In genomic region chr1:247367786-247368342, GRCh38 we compare ENCODE assay signal across 17 cellular contexts. TPM values are rescaled to one million over a fixed set of nuclear protein-coding genes. Genes with fewer than 3 reads are reported as not detected.
DNase-seq lines count a peak whose midpoint lies in the region; ATAC-seq and FAIRE-seq lines count a peak whose summit lies in the region.
"Had no signal": no experiment of that assay in that cellular context is flagged by ENCODE, and none has a peak within 500 bp of the region (broad histone marks: within the 10 kb centered on the region; RNA-seq: fewer than 3 reads in every experiment).

No MANE protein-coding gene starts in this region.

- no peak overlapping the region for H3K18ac ChIP-seq in trophoblast cell (ENCODE audit: low read length)

- H2BK12ac ChIP-seq in trophoblast cell (ENCODE audit: low read length), result peak overlapping the region; percentile 43

- H4K91ac ChIP-seq in trophoblast cell (ENCODE audit: low read depth, low read length), result peak overlapping the region; percentile 43

- no peak overlapping the region for H3K4me2 ChIP-seq in GM23248 (ENCODE audit: unreplicated experiment)
- H3K4me2 ChIP-seq in trophoblast cell (ENCODE audit: low read length), result no peak overlapping the region

- no peak overlapping the region for H2AFZ ChIP-seq in GM23248
- no peak overlapping the region for H2AFZ ChIP-seq in trophoblast cell (ENCODE audit: insufficient read depth, low read length, poor library complexity)

- H3K9ac ChIP-seq in GM23248, result no peak overlapping the region
- H3K9ac ChIP-seq in trophoblast cell (ENCODE audit: low read length), result no peak overlapping the region

- 0 out of 2 replicates have a peak, but pooled peaks cover 11% of the 10 kb centered on the region for H3K4me1 ChIP-seq in GM23248 (ENCODE audit: insufficient read depth)
- H3K4me1 ChIP-seq in trophoblast cell (ENCODE audit: control insufficient read depth in 1 of 2, insufficient read depth in 2 of 2, low read length in 2 of 2), result peaks cover 5 to 12% of the 10 kb centered on the region in 2 experiments
- H3K4me1 ChIP-seq: thyroid gland had no signal

- H3K9me3 ChIP-seq in GM23248 (ENCODE audit: low read depth) (no peaks in the 10 kb centered on the region), trophoblast cell (ENCODE audit: insufficient read depth, low read depth, low read length) (peaks cover 4% of the 10 kb centered on the region)
- H3K9me3 ChIP-seq: heart left ventricle, thyroid gland had no signal

- H3K9me2 ChIP-seq in GM23248 (ENCODE audit: insufficient read depth), result no peaks in the 10 kb centered on the region

- H3K79me1 ChIP-seq in trophoblast cell (ENCODE audit: low read length), result peaks cover 22% of the 10 kb centered on the region

- DNase-seq in GM23248 (peak; percentile 21), RCC 7860 (ENCODE audit: low spot score) (peak; percentile 66), epithelial cell of prostate (ENCODE audit: low read depth, low spot score) (no peak), trophoblast cell (no peak), NCI-H146 (lab: John Stamatoyannopoulos, UW) (no peak), LoVo (ENCODE audit: low spot score) (no peak)
- DNase-seq: activated B cell treated with CpG ODN at 0.5 μM for 24 hours; activated gamma-delta T cell; CD4-positive, CD25-positive, alpha-beta regulatory T cell; NCI-H1417; NCI-H345; thyroid gland had no signal

- H3K79me2 ChIP-seq in GM23248 (ENCODE audit: insufficient read depth), result no peaks in the 10 kb centered on the region
- no peaks in the 10 kb centered on the region for H3K79me2 ChIP-seq in trophoblast cell (ENCODE audit: control insufficient read depth, insufficient read depth, low read length, poor library complexity)

- no peaks in the 10 kb centered on the region for H3K36me3 ChIP-seq in GM23248 (ENCODE audit: low read depth)
- no peaks in the 10 kb centered on the region for H3K36me3 ChIP-seq in trophoblast cell (ENCODE audit: control insufficient read depth in 1 of 2, insufficient read depth in 2 of 2, low read length in 2 of 2)
- H3K36me3 ChIP-seq: heart left ventricle, thyroid gland had no signal

- no peak for ATAC-seq in GM19455 (IDR thresholded peaks at IDR 0.05; ENCODE audit: unreplicated experiment)

- no peak overlapping the region for H3K4ac ChIP-seq in trophoblast cell (ENCODE audit: low read depth, low read length)

- WGBS in GM23248 (ENCODE audit: low coverage in 1 of 2, low lambda C conversion rate in 2 of 2, missing lambda C conversion rate in 2 of 2), 2 experiments, result 24 to 27% methylated on average over 4 of the region's 4 CpGs
- no CpG with 5 or more reads among the region's 4 CpGs for WGBS in trophoblast cell (ENCODE audit: extremely low coverage, insufficient coverage, insufficient read length)

- no peak for FAIRE-seq in RCC 7860 (lab: Jason Lieb, UNC)
- FAIRE-seq: G401.6 had no signal

- no peak overlapping the region for H4K12ac ChIP-seq in trophoblast cell (ENCODE audit: low read depth, low read length)

- no peak overlapping the region for H4K8ac ChIP-seq in trophoblast cell (ENCODE audit: low read depth, low read length)

- in situ Hi-C loops in GM23248 (cut with MboI), result no loop called here

- no peak overlapping the region for H3K4me3 ChIP-seq in GM23248
- H3K4me3 ChIP-seq in trophoblast cell (ENCODE audit: low read depth, low read length), result no peak overlapping the region
- H3K4me3 ChIP-seq: heart left ventricle, thyroid gland had no signal

- H2BK5ac ChIP-seq in trophoblast cell (ENCODE audit: low read depth, low read length, poor library complexity), result no peak overlapping the region

- H2BK120ac ChIP-seq in trophoblast cell (ENCODE audit: insufficient read depth, low read length, poor library complexity), result no peak overlapping the region

- H2AK5ac ChIP-seq in trophoblast cell (ENCODE audit: low read length), result no peak overlapping the region

- no peak overlapping the region for H3K14ac ChIP-seq in trophoblast cell (ENCODE audit: low read length)

- no peaks in the 10 kb centered on the region for H3F3A ChIP-seq in GM23248 (ENCODE audit: insufficient read depth)

- no peaks in the 10 kb centered on the region for H4K20me1 ChIP-seq in GM23248 (ENCODE audit: insufficient read depth)

- H3K27ac ChIP-seq in GM23248 (no peak overlapping the region), epithelial cell of prostate (peak overlapping the region; percentile 83), trophoblast cell (ENCODE audit: low read depth, low read length) (no peak overlapping the region)
- H3K27ac ChIP-seq: thyroid gland had no signal

- no peak overlapping the region for H3K23ac ChIP-seq in trophoblast cell (ENCODE audit: low read length)

- H3K27me3 ChIP-seq in GM23248 (replicated peaks; ENCODE audit: insufficient read depth) (no peaks in the 10 kb centered on the region), trophoblast cell (ENCODE audit: insufficient read depth, low read length) (no peaks in the 10 kb centered on the region)
- H3K27me3 ChIP-seq: thyroid gland had no signal

RNA-seq across cellular contexts. Expression of gene ZNF496, which starts 36.2 kb away (rescaled TPM):
- total RNA-seq in GM23248 (2014; rRNA removed; shearing (Covaris generic)), result 21.0 and 34.9 TPM in 2 replicates
- 6.7 and 8.2 TPM in 2 replicates for polyA plus RNA-seq in GM23248 (2016; fragmentation: Nextera tagmentation; extraction: Ambion mirVana)
- polyA plus RNA-seq in trophoblast cell (2013), result 19.6 and 20.9 TPM in 2 replicates

RNA-seq across cellular contexts. Expression of gene NLRP3, which starts 48.1 kb away (rescaled TPM):
- 0.76 and 2.3 TPM in 2 replicates for total RNA-seq in GM23248 (2014; rRNA removed; shearing (Covaris generic))
- 0.28 and 0.84 TPM in 2 replicates for polyA plus RNA-seq in GM23248 (2016; fragmentation: Nextera tagmentation; extraction: Ambion mirVana)
- polyA plus RNA-seq in trophoblast cell (2013), result 0.59 and 1.2 TPM in 2 replicates
- total RNA-seq: myocyte, pulmonary artery endothelial cell had no signal

Comparison
In these comparisons a context has a peak if more than half of its experiments do, and no peak if none do; other contexts are left out.
1. DNase-seq: peak in GM23248 (single experiment) and RCC 7860 (single experiment); none in epithelial cell of prostate (single experiment), trophoblast cell (0 of 2), NCI-H146 (single experiment) and LoVo (single experiment).